1 cellular context compared by ENCODE assay signal in genomic region chr22:35676065-35676464, GRCh38.
TF ChIP-seq lines count a peak whose summit lies in the region.

No MANE protein-coding gene starts in this region.

TF ChIP-seq in K562, 482 proteins besides CTCF, POLR2A, EP300 and RAD21:
- TF ChIP-seq CBX5 (IDR thresholded peaks at IDR 0.05; ENCODE audit: borderline replicate concordance, low read depth): 0 out of 2 replicates have a peak, but pooled peaks have one; percentile 3
